ENCODE assay signal across 8 cellular contexts in genomic region chr10:74056081-74056818, GRCh38. TPM values are rescaled to one million over a fixed set of nuclear protein-coding genes. Genes with fewer than 3 reads are reported as not detected.
DNase-seq lines count a peak whose midpoint lies in the region; ATAC-seq and TF ChIP-seq lines count a peak whose summit lies in the region.

No MANE protein-coding gene starts in this region.

- DNase-seq in DMS53 (lab: John Stamatoyannopoulos, UW) (peak; percentile 24), DMS53 treated with DMSO at 0.1 percent for 48 hours (lab: John Stamatoyannopoulos, UW; ENCODE audit: unreplicated experiment) (no peak), MV-4-11 (lab: John Stamatoyannopoulos, UW) (peak; percentile 61), endothelial cell (ENCODE audit: low spot score) (no peak), renal cortical epithelial cell (ENCODE audit: low read depth) (peak; percentile 75), NCI-H1105 (lab: John Stamatoyannopoulos, UW) (no peak), DMS79 (lab: John Stamatoyannopoulos, UW) (no peak)

- H3K36me3 Mint-ChIP-seq in endothelial cell (ENCODE audit: low read depth, unreplicated experiment) = peaks cover 4% of the 10 kb centered on the region

- peak overlapping the region; percentile 79 for H3K27ac Mint-ChIP-seq in endothelial cell (ENCODE audit: unreplicated experiment)

- no peaks in the 10 kb centered on the region for H3K9me3 Mint-ChIP-seq in endothelial cell (ENCODE audit: unreplicated experiment)

- TF ChIP-seq CTCF in endothelial cell (IDR thresholded peaks at IDR 0.05; ENCODE audit: unreplicated experiment) = no peak

- peaks cover 2% of the 10 kb centered on the region for H3K27me3 Mint-ChIP-seq in endothelial cell (ENCODE audit: unreplicated experiment)

- H3K4me1 Mint-ChIP-seq in endothelial cell (ENCODE audit: unreplicated experiment) = peaks cover 27% of the 10 kb centered on the region

- no peak overlapping the region for H3K4me3 Mint-ChIP-seq in endothelial cell (ENCODE audit: unreplicated experiment)

- ATAC-seq in HG03439 (IDR thresholded peaks at IDR 0.05; ENCODE audit: unreplicated experiment) = no peak

RNA-seq across cellular contexts. Expression of gene VCL, which starts 58.3 kb away (rescaled TPM):
- 200 TPM for total RNA-seq in endothelial cell (ENCODE audit: unreplicated experiment)
- total RNA-seq in renal cortical epithelial cell = 258 and 313 TPM in 2 replicates

Comparison
In these comparisons a context has a peak if more than half of its experiments do, and no peak if none do; other contexts are left out.
1. DNase-seq: peak in DMS53 (single experiment), MV-4-11 (single experiment) and renal cortical epithelial cell (single experiment); none in DMS53 treated with DMSO at 0.1 percent for 48 hours (single experiment), endothelial cell (single experiment), NCI-H1105 (single experiment) and DMS79 (single experiment).